16 cellular contexts compared by ENCODE assay signal in the genomic region with DNA sequence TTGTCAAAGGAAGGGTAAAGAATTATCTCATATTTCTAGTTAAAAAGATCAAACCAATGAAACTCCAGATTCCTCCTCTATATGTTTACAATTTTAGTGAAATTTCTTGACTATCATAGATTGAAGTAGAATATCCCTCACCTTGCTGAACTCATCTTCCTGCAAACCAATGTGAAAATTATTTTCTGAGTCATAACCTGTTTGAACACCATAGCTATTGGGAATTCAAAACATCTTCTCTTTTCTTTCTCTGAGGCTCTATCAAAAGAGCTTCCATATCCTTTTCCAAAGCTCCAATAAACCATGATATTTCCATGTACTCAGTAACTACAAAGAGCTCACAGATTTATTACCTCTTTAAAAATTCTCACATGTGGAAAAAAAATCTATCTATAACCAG.
DNase-seq lines count a peak whose midpoint lies in the region; ATAC-seq, FAIRE-seq and TF ChIP-seq lines count a peak whose summit lies in the region.
"Had no signal": no experiment of that assay in that cellular context is flagged by ENCODE, and none has a peak within 500 bp of the region (broad histone marks: within the 10 kb centered on the region; RNA-seq: fewer than 3 reads in every experiment).

No MANE protein-coding gene starts in this region.

- H4K20me1 ChIP-seq in KMS-11 (ENCODE audit: insufficient read depth) (no peaks in the 10 kb centered on the region), keratinocyte (ENCODE audit: control insufficient read depth, extremely low read depth, insufficient read depth, low read length) (no peaks in the 10 kb centered on the region)

- no peak overlapping the region for H3K27ac ChIP-seq in KMS-11
- no peak overlapping the region for H3K27ac ChIP-seq in keratinocyte (ENCODE audit: control insufficient read depth, insufficient read depth, low read length)
- H3K27ac ChIP-seq in ovary = no peak overlapping the region
- H3K27ac ChIP-seq: PC-9 had no signal

- TF ChIP-seq EP300 in ovary (IDR thresholded peaks at IDR 0.05) = no peak

- DNase-seq in H54 (ENCODE audit: insufficient read length, low spot score) = no peak
- peak; percentile 20 to 62 for DNase-seq in SW 1271 (lab: John Stamatoyannopoulos, UW)
- no peak for DNase-seq in keratinocyte (ENCODE audit: low read depth, low spot score)
- no peak for DNase-seq in mucosa of descending colon
- DNase-seq in NCI-H345 treated with DMSO at 0.1 percent for 48 hours (lab: John Stamatoyannopoulos, UW; ENCODE audit: unreplicated experiment) = no peak
- no peak for DNase-seq in ovary
- DNase-seq: CD8-positive, alpha-beta memory T cell; MV-4-11; NCI-H1694 treated with DMSO at 0.1 percent for 48 hours; NCI-H510A treated with DMSO at 0.1 percent for 48 hours; NCI-H774; PC-9; T-cell had no signal

- no peak for TF ChIP-seq CTCF in KMS-11 (conservative IDR thresholded peaks at IDR 0.05; ENCODE audit: low read depth, low read length)
- TF ChIP-seq CTCF in keratinocyte (optimal IDR thresholded peaks at IDR 0.05 in 1 of 3, IDR thresholded peaks at IDR 0.05 in 1 of 3, conservative IDR thresholded peaks at IDR 0.05 in 1 of 3; ENCODE audit: extremely low read depth in 1 of 3, insufficient read depth in 2 of 3, low read length in 3 of 3) = no peak
- TF ChIP-seq CTCF in mucosa of descending colon (IDR thresholded peaks at IDR 0.05) = no peak
- no peak for TF ChIP-seq CTCF in ovary (IDR thresholded peaks at IDR 0.05)

- H3K4me2 ChIP-seq in KMS-11 = peak overlapping the region; percentile 43; the same call in 1 of the 2 replicates
- H3K4me2 ChIP-seq in keratinocyte (ENCODE audit: control insufficient read depth, extremely low read depth, insufficient read depth, low read depth, low read length) = peak overlapping the region; percentile 40
- H3K4me2 ChIP-seq: PC-9 had no signal

- H3K4me1 ChIP-seq in KMS-11 (ENCODE audit: low read depth, poor library complexity, severe bottlenecking) = peaks cover 15% of the 10 kb centered on the region
- peaks cover 45% of the 10 kb centered on the region for H3K4me1 ChIP-seq in keratinocyte (ENCODE audit: control insufficient read depth, extremely low read depth, insufficient read depth, low read length)
- H3K4me1 ChIP-seq in mucosa of descending colon (ENCODE audit: low read depth) = no peaks in the 10 kb centered on the region
- peaks cover 18% of the 10 kb centered on the region for H3K4me1 ChIP-seq in ovary (ENCODE audit: insufficient read depth)

- H2AFZ ChIP-seq in KMS-11 (ENCODE audit: low read depth) (peak overlapping the region; percentile 42; the same call in 1 of the 2 replicates), keratinocyte (ENCODE audit: control insufficient read depth, low read length) (no peak overlapping the region)
- H2AFZ ChIP-seq: PC-9 had no signal

- TF ChIP-seq POLR2A in H54 (IDR thresholded peaks at IDR 0.05; ENCODE audit: low read depth, low read length) (no peak), ovary (IDR thresholded peaks at IDR 0.05) (no peak)

- H3K4me3 ChIP-seq in KMS-11 (IDR thresholded peaks at IDR 0.05; ENCODE audit: insufficient read depth, low read depth, low read length) (no peak overlapping the region), keratinocyte (ENCODE audit: control insufficient read depth in 2 of 3, extremely low read depth in 1 of 3, insufficient read depth in 2 of 3, low read depth in 1 of 3, low read length in 3 of 3) (no peak overlapping the region), mucosa of descending colon (no peak overlapping the region), ovary (no peak overlapping the region)
- H3K4me3 ChIP-seq: BLaER1 treated with 17β-estradiol and CSF1 and Interleukin-3, amounts not matched to agents 10 nM and 100 nM; PC-9 had no signal

- FAIRE-seq in H54 (lab: Jason Lieb, UNC) (peak; percentile 6), keratinocyte (lab: Jason Lieb, UNC) (no peak)

- H3K9ac ChIP-seq in KMS-11 (no peak overlapping the region), keratinocyte (ENCODE audit: control insufficient read depth, extremely low read depth, insufficient read depth, low read length) (no peak overlapping the region)
- H3K9ac ChIP-seq: BLaER1 treated with 17β-estradiol and CSF1 and Interleukin-3, amounts not matched to agents 10 nM and 100 nM had no signal

- ATAC-seq in GM19452 (IDR thresholded peaks at IDR 0.05; ENCODE audit: unreplicated experiment) (no peak), mucosa of descending colon (no peak)
- ATAC-seq: T-cell had no signal

- H3K9me3 ChIP-seq in keratinocyte (ENCODE audit: control insufficient read depth, low read depth, low read length) (peaks cover 2% of the 10 kb centered on the region), mucosa of descending colon (no peaks in the 10 kb centered on the region), ovary (no peaks in the 10 kb centered on the region)

- dilution Hi-C loops in keratinocyte (cut with MboI; ENCODE audit: extremely low pct_ligation_motif_present, low sequenced_read_pairs) = no loop called here

- no peaks in the 10 kb centered on the region for H3K9me1 ChIP-seq in keratinocyte (ENCODE audit: control insufficient read depth, extremely low read depth, insufficient read depth, low read length)

- intact Hi-C loops in mucosa of descending colon (cut with DNase I, micrococcal nuclease) = no loop called here
- intact Hi-C loops in ovary (cut with DNase I) = no loop called here

- H3K36me3 ChIP-seq in KMS-11 (ENCODE audit: insufficient read depth) = no peaks in the 10 kb centered on the region
- no peaks in the 10 kb centered on the region for H3K36me3 ChIP-seq in keratinocyte (ENCODE audit: control insufficient read depth in 2 of 2, extremely low read depth in 1 of 2, insufficient read depth in 2 of 2, low read length in 2 of 2)
- H3K36me3 ChIP-seq in mucosa of descending colon (ENCODE audit: low read depth) = no peaks in the 10 kb centered on the region
- no peaks in the 10 kb centered on the region for H3K36me3 ChIP-seq in ovary

- H3K27me3 ChIP-seq in KMS-11 (ENCODE audit: insufficient read depth, low read depth) (no peaks in the 10 kb centered on the region), keratinocyte (ENCODE audit: control insufficient read depth, extremely low read depth, insufficient read depth, low read length) (no peaks in the 10 kb centered on the region), ovary (no peaks in the 10 kb centered on the region)
- H3K27me3 ChIP-seq: BLaER1 treated with 17β-estradiol and CSF1 and Interleukin-3, amounts not matched to agents 10 nM and 100 nM had no signal

- H3K79me2 ChIP-seq in KMS-11 (ENCODE audit: insufficient read depth, low read depth) (no peaks in the 10 kb centered on the region), keratinocyte (ENCODE audit: control insufficient read depth, insufficient read depth, low read length) (peaks cover 21% of the 10 kb centered on the region)

Comparison
In these comparisons a context has a peak if more than half of its experiments do, and no peak if none do; other contexts are left out.
1. DNase-seq: peak in SW 1271 (2 of 2); none in H54 (single experiment), keratinocyte (single experiment), mucosa of descending colon (0 of 3), NCI-H345 treated with DMSO at 0.1 percent for 48 hours (single experiment) and ovary (0 of 5).